Comparison of ENCODE assay signal across 1 cellular context in the genomic region with DNA sequence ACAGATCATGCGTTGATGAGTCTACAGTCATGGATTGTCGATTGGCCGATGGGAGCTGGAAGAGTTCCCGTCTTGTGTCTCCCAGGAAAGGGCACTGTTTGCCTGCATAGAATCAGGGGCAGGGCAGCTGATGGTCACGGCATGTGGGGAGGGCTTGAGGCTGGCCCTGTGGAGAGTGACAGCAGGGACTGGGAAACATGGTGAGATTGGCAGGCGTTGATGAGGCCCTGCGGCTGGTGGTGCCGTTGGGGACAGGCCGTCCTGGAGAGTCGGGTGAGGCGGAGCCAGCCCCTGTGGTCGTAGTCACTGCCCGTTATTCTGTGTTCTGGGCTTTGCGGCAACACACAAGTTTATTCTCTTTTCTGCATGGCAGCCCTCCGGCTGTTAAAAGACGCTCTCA.
TF ChIP-seq lines count a peak whose summit lies in the region.

No MANE protein-coding gene starts in this region.

TF ChIP-seq in GM23338, 12 proteins besides CTCF, POLR2A, EP300 and RAD21 (continued from another document):
- no peak for TF ChIP-seq ZNF462 (CRISPR knock-in tag; IDR thresholded peaks at IDR 0.05)
- no peak for TF ChIP-seq NANOG (IDR thresholded peaks at IDR 0.05; ENCODE audit: borderline replicate concordance)
TF ChIP-seq in GM23338: peak in this region for 0.
